ENCODE assay signal across 8 cellular contexts in genomic region chr10:62079885-62080559, GRCh38.
DNase-seq lines count a peak whose midpoint lies in the region; ATAC-seq and TF ChIP-seq lines count a peak whose summit lies in the region.

No MANE protein-coding gene starts in this region.

- peaks cover 37 to 53% of the 10 kb centered on the region in 2 donors for H3K36me3 Mint-ChIP-seq in CD4-positive, alpha-beta memory T cell

- no peak overlapping the region for H3K4me3 ChIP-seq in CD4-positive, alpha-beta memory T cell (ENCODE audit: low read length in 2 of 2)
- H3K4me3 ChIP-seq in ascending aorta: no peak overlapping the region
- no peak overlapping the region for H3K4me3 ChIP-seq in osteoblast (ENCODE audit: insufficient read depth, low read length)
- no peak overlapping the region for H3K4me3 ChIP-seq in thyroid gland (replicated peaks in 1 of 3)

- POLR2A ChIA-PET in CD4-positive, alpha-beta memory T cell (lab: Charles Lee; ENCODE audit: partially characterized antibody): interaction anchor here (0.6 to 8.6 kb wide), 8 partner anchors 10 to 178 kb away, joined by 3 to 133 read pairs (median 4); no protein-coding TSS in a partner anchor

- DNase-seq in CD4-positive, alpha-beta memory T cell: no peak
- DNase-seq in ascending aorta (ENCODE audit: low spot score in 2 of 2): no peak
- DNase-seq in UCSD-AML1 (lab: John Stamatoyannopoulos, UW; ENCODE audit: unreplicated experiment): no peak
- no peak for DNase-seq in osteoblast (ENCODE audit: insufficient read length, low spot score, missing footprints)
- no peak for DNase-seq in COLO829 (ENCODE audit: low spot score)
- no peak for DNase-seq in thyroid gland

- H3K27me3 ChIP-seq in CD4-positive, alpha-beta memory T cell (ENCODE audit: insufficient read depth, low read length): no peaks in the 10 kb centered on the region
- H3K27me3 ChIP-seq in ascending aorta: no peaks in the 10 kb centered on the region
- no peaks in the 10 kb centered on the region for H3K27me3 ChIP-seq in osteoblast (ENCODE audit: insufficient read depth, low read length)
- H3K27me3 ChIP-seq in thyroid gland: no peaks in the 10 kb centered on the region

- TF ChIP-seq CTCF in ascending aorta (IDR thresholded peaks at IDR 0.05) (no peak), osteoblast (IDR thresholded peaks at IDR 0.05; ENCODE audit: extremely low read depth, low read depth, low read length) (no peak), thyroid gland (IDR thresholded peaks at IDR 0.05) (no peak)

- H3K36me3 ChIP-seq in CD4-positive, alpha-beta memory T cell (ENCODE audit: insufficient read depth, low read length): peaks cover 9% of the 10 kb centered on the region
- H3K36me3 ChIP-seq in ascending aorta (peaks cover 13 to 42% of the 10 kb centered on the region in 2 donors), osteoblast (ENCODE audit: insufficient read depth, low read length) (peaks cover 48% of the 10 kb centered on the region), thyroid gland (no peaks in the 10 kb centered on the region)

- no peak overlapping the region for H3K27ac ChIP-seq in CD4-positive, alpha-beta memory T cell (ENCODE audit: low read depth, low read length)
- H3K27ac ChIP-seq in ascending aorta: peak overlapping the region; percentile 50 to 64
- H3K27ac ChIP-seq in osteoblast (ENCODE audit: low read depth, low read length): no peak overlapping the region
- no peak overlapping the region for H3K27ac ChIP-seq in thyroid gland

- ATAC-seq in HG03045 (IDR thresholded peaks at IDR 0.05; ENCODE audit: unreplicated experiment): peak; percentile 64

- H3K4me1 Mint-ChIP-seq in CD4-positive, alpha-beta memory T cell: peaks cover 55 to 92% (median 77%) of the 10 kb centered on the region in 4 donors

- H3K4me3 Mint-ChIP-seq in CD4-positive, alpha-beta memory T cell: peak overlapping the region in 4 of 8 donors; percentile 1 to 35 (median 10)

- intact Hi-C loops in CD4-positive, alpha-beta memory T cell (cut with micrococcal nuclease): loop anchor here (2.0 kb wide), 1 partner anchor 29 kb away; no protein-coding TSS in a partner anchor
- intact Hi-C loops in ascending aorta (cut with DNase I): loop anchor here (5.0 kb wide), 1 partner anchor 152 kb away; no protein-coding TSS in a partner anchor
- intact Hi-C loops in thyroid gland (cut with DNase I): no loop called here

- CTCF ChIA-PET in CD4-positive, alpha-beta memory T cell (lab: Charles Lee; ENCODE audit: partially characterized antibody): interaction anchor here (1.0 to 3.2 kb wide), 8 partner anchors 18 to 181 kb away, joined by 3 to 21 read pairs (median 4); no protein-coding TSS in a partner anchor

- H3K27ac Mint-ChIP-seq in CD4-positive, alpha-beta memory T cell: peak overlapping the region; percentile 19 to 83 (median 76)

- no peaks in the 10 kb centered on the region for H3K9me3 ChIP-seq in CD4-positive, alpha-beta memory T cell (ENCODE audit: control insufficient read depth in 1 of 2, low read length in 2 of 2)
- H3K9me3 ChIP-seq in ascending aorta: no peaks in the 10 kb centered on the region
- no peaks in the 10 kb centered on the region for H3K9me3 ChIP-seq in osteoblast (ENCODE audit: low read depth, low read length)
- H3K9me3 ChIP-seq in thyroid gland: no peaks in the 10 kb centered on the region

- WGBS in thyroid gland, 2 donors: 95 to 99% methylated on average over 8 of the region's 8 CpGs

- peaks cover 91% of the 10 kb centered on the region for H3K4me1 ChIP-seq in CD4-positive, alpha-beta memory T cell (ENCODE audit: insufficient read depth, low read length)
- H3K4me1 ChIP-seq in ascending aorta (peaks cover 25 to 76% of the 10 kb centered on the region in 2 donors), osteoblast (ENCODE audit: insufficient read depth, low read length) (peaks cover 87% of the 10 kb centered on the region), thyroid gland (peaks cover 47 to 56% of the 10 kb centered on the region in 2 donors)

- H3K79me2 ChIP-seq in osteoblast (ENCODE audit: insufficient read depth, low read length): peaks cover 54% of the 10 kb centered on the region

- H3K4me2 ChIP-seq in osteoblast (ENCODE audit: insufficient read depth, low read length): no peak overlapping the region

- peaks cover 0 to 5% (median 0%) of the 10 kb centered on the region in 8 donors for H3K9me3 Mint-ChIP-seq in CD4-positive, alpha-beta memory T cell

- H2AFZ ChIP-seq in osteoblast (ENCODE audit: low read length): no peak overlapping the region

- H3K27me3 Mint-ChIP-seq in CD4-positive, alpha-beta memory T cell: no peaks in the 10 kb centered on the region

- no peaks in the 10 kb centered on the region for H4K20me1 ChIP-seq in osteoblast (ENCODE audit: insufficient read depth, low read length)

- TF ChIP-seq POLR2A in GM19099 (IDR thresholded peaks at IDR 0.05; ENCODE audit: extremely low read depth, insufficient read length, low read depth): peak; percentile 37
- no peak for TF ChIP-seq POLR2A in thyroid gland (IDR thresholded peaks at IDR 0.05)

Comparison
In these comparisons a context has a peak if more than half of its experiments do, and no peak if none do; other contexts are left out.
1. H3K27ac ChIP-seq: peak in ascending aorta (2 of 2); none in CD4-positive, alpha-beta memory T cell (single experiment), osteoblast (single experiment) and thyroid gland (0 of 3).